1 cellular context compared by ENCODE assay signal in the genomic region with DNA sequence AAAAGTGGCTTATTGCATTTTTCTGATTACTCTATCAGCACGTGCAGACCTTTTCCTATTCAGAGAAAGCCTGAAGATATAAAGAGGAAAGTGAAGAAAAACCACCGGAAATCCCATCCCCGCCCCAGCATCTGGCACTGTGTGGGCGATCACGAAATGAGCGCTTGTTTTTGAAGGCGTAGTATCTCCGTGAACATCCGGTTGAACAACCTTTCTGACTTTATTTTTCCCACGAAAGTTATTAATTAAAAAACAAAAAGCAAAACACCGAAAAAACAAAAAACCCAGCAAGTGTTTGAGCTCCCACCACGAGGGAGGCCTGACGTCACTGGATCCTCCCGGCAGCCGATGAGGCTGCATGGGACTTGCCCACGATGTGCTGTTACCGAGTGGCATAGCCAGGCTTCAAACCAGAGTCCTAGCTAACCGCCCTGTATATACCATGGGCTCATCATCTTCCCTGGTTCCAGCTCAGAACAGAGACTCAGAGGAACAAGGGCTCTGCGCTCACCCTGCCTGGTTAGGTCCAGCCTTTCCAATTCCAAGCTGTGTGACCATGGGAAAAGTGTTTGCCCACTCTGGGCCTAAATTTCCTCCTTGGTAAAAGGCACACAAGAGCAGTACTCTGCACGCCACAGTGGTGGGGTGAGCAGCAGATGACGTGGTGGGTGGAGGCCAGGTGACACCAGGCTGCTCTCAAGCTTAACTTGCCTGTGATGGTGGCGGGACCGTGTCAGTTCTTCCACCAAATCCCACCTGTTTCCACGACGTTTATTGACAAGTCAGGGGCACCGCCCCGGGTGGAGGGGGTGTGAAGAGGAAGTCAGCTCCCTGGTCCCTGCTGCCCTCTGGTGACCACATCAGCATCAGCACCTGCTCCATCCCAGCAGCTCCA.
TF ChIP-seq lines count a peak whose summit lies in the region.

No MANE protein-coding gene starts in this region.

TF ChIP-seq in HepG2, 621 proteins besides CTCF, POLR2A, EP300 and RAD21 (continued from another document):
- no peak for TF ChIP-seq SUZ12 (IDR thresholded peaks at IDR 0.05; ENCODE audit: low read depth, low read length)
- no peak for TF ChIP-seq RFX3 (CRISPR knock-in tag; IDR thresholded peaks at IDR 0.05)
- TF ChIP-seq, protein P1, sequence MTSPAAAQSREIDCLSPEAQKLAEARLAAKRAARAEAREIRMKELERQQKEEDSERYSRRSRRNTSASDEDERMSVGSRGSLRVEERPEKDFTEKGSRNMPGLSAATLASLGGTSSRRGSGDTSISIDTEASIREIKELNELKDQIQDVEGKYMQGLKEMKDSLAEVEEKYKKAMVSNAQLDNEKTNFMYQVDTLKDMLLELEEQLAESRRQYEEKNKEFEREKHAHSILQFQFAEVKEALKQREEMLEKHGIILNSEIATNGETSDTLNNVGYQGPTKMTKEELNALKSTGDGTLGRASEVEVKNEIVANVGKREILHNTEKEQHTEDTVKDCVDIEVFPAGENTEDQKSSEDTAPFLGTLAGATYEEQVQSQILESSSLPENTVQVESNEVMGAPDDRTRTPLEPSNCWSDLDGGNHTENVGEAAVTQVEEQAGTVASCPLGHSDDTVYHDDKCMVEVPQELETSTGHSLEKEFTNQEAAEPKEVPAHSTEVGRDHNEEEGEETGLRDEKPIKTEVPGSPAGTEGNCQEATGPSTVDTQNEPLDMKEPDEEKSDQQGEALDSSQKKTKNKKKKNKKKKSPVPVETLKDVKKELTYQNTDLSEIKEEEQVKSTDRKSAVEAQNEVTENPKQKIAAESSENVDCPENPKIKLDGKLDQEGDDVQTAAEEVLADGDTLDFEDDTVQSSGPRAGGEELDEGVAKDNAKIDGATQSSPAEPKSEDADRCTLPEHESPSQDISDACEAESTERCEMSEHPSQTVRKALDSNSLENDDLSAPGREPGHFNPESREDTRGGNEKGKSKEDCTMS (CRISPR knock-in tag; conservative IDR thresholded peaks at IDR 0.05) = 0 out of 2 replicates have a peak, but pooled peaks have one; percentile 75
- no peak for TF ChIP-seq XBP1 (CRISPR knock-in tag; IDR thresholded peaks at IDR 0.05)
- TF ChIP-seq ZC3H4 (CRISPR knock-in tag; IDR thresholded peaks at IDR 0.05; ENCODE audit: borderline replicate concordance) = no peak
- TF ChIP-seq MEIS2 (CRISPR knock-in tag; IDR thresholded peaks at IDR 0.05) = no peak
- no peak for TF ChIP-seq PAF1 (CRISPR knock-in tag; IDR thresholded peaks at IDR 0.05)
- no peak for TF ChIP-seq NR2C2 (CRISPR knock-in tag; IDR thresholded peaks at IDR 0.05; ENCODE audit: borderline replicate concordance)
- TF ChIP-seq FOXM1 (CRISPR knock-in tag; IDR thresholded peaks at IDR 0.05) = no peak
- no peak for TF ChIP-seq ZNF460 (CRISPR knock-in tag; IDR thresholded peaks at IDR 0.05; ENCODE audit: borderline replicate concordance)
- no peak for TF ChIP-seq YY1 (IDR thresholded peaks at IDR 0.05; ENCODE audit: insufficient read depth, insufficient replicate concordance, low read depth, low read length)
- peak; percentile 26; the same call in 1 of the 2 replicates for TF ChIP-seq CBFB (CRISPR knock-in tag; IDR thresholded peaks at IDR 0.05)
- TF ChIP-seq ZNF17 (CRISPR knock-in tag; IDR thresholded peaks at IDR 0.05) = no peak
- TF ChIP-seq GTF2F1 (IDR thresholded peaks at IDR 0.05; ENCODE audit: low read length) = no peak
- TF ChIP-seq, protein P2, sequence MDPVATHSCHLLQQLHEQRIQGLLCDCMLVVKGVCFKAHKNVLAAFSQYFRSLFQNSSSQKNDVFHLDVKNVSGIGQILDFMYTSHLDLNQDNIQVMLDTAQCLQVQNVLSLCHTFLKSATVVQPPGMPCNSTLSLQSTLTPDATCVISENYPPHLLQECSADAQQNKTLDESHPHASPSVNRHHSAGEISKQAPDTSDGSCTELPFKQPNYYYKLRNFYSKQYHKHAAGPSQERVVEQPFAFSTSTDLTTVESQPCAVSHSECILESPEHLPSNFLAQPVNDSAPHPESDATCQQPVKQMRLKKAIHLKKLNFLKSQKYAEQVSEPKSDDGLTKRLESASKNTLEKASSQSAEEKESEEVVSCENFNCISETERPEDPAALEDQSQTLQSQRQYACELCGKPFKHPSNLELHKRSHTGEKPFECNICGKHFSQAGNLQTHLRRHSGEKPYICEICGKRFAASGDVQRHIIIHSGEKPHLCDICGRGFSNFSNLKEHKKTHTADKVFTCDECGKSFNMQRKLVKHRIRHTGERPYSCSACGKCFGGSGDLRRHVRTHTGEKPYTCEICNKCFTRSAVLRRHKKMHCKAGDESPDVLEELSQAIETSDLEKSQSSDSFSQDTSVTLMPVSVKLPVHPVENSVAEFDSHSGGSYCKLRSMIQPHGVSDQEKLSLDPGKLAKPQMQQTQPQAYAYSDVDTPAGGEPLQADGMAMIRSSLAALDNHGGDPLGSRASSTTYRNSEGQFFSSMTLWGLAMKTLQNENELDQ (CRISPR knock-in tag; IDR thresholded peaks at IDR 0.05; ENCODE audit: borderline replicate concordance) = no peak
- TF ChIP-seq ZFP36L1 (CRISPR knock-in tag; IDR thresholded peaks at IDR 0.05) = no peak
- peak; percentile 25; the same call in 1 of the 2 replicates for TF ChIP-seq FOXK1 (CRISPR knock-in tag; IDR thresholded peaks at IDR 0.05; ENCODE audit: borderline replicate concordance, low read depth)
- no peak for TF ChIP-seq NFATC3 (CRISPR knock-in tag; IDR thresholded peaks at IDR 0.05)
- TF ChIP-seq, protein P3, sequence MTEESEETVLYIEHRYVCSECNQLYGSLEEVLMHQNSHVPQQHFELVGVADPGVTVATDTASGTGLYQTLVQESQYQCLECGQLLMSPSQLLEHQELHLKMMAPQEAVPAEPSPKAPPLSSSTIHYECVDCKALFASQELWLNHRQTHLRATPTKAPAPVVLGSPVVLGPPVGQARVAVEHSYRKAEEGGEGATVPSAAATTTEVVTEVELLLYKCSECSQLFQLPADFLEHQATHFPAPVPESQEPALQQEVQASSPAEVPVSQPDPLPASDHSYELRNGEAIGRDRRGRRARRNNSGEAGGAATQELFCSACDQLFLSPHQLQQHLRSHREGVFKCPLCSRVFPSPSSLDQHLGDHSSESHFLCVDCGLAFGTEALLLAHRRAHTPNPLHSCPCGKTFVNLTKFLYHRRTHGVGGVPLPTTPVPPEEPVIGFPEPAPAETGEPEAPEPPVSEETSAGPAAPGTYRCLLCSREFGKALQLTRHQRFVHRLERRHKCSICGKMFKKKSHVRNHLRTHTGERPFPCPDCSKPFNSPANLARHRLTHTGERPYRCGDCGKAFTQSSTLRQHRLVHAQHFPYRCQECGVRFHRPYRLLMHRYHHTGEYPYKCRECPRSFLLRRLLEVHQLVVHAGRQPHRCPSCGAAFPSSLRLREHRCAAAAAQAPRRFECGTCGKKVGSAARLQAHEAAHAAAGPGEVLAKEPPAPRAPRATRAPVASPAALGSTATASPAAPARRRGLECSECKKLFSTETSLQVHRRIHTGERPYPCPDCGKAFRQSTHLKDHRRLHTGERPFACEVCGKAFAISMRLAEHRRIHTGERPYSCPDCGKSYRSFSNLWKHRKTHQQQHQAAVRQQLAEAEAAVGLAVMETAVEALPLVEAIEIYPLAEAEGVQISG (CRISPR knock-in tag; IDR thresholded peaks at IDR 0.05) = peak; percentile 38; the same call in 1 of the 2 replicates
- TF ChIP-seq, protein P4, sequence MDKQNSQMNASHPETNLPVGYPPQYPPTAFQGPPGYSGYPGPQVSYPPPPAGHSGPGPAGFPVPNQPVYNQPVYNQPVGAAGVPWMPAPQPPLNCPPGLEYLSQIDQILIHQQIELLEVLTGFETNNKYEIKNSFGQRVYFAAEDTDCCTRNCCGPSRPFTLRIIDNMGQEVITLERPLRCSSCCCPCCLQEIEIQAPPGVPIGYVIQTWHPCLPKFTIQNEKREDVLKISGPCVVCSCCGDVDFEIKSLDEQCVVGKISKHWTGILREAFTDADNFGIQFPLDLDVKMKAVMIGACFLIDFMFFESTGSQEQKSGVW (CRISPR knock-in tag; IDR thresholded peaks at IDR 0.05; ENCODE audit: borderline replicate concordance) = no peak
- 0 out of 2 replicates have a peak, but pooled peaks have one; percentile 41 for TF ChIP-seq KDM3A (CRISPR knock-in tag; IDR thresholded peaks at IDR 0.05; ENCODE audit: low read depth)
- TF ChIP-seq TCF7 (IDR thresholded peaks at IDR 0.05; ENCODE audit: low read depth) = no peak
- TF ChIP-seq NFKB2 (CRISPR knock-in tag; IDR thresholded peaks at IDR 0.05; ENCODE audit: borderline replicate concordance) = peak; percentile 17; the same call in 1 of the 2 replicates
- no peak for TF ChIP-seq SRSF1 (optimal IDR thresholded peaks at IDR 0.05; ENCODE audit: low read depth, low read length)
- TF ChIP-seq AHR (CRISPR knock-in tag; IDR thresholded peaks at IDR 0.05) = peak; percentile 46; the same call in 1 of the 2 replicates
- TF ChIP-seq, protein P5, sequence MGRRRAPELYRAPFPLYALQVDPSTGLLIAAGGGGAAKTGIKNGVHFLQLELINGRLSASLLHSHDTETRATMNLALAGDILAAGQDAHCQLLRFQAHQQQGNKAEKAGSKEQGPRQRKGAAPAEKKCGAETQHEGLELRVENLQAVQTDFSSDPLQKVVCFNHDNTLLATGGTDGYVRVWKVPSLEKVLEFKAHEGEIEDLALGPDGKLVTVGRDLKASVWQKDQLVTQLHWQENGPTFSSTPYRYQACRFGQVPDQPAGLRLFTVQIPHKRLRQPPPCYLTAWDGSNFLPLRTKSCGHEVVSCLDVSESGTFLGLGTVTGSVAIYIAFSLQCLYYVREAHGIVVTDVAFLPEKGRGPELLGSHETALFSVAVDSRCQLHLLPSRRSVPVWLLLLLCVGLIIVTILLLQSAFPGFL (CRISPR knock-in tag; IDR thresholded peaks at IDR 0.05) = no peak
- TF ChIP-seq KAT2B (IDR thresholded peaks at IDR 0.05; ENCODE audit: borderline replicate concordance, low read depth, low read length) = no peak
TF ChIP-seq in HepG2: peak in this region for 102.
